Comparison of ENCODE assay signal across 9 cellular contexts in genomic region chr7:75649462-75649861, GRCh38.
DNase-seq lines count a peak whose midpoint lies in the region; ATAC-seq and TF ChIP-seq lines count a peak whose summit lies in the region.
"Had no signal": no experiment of that assay in that cellular context is flagged by ENCODE, and none has a peak within 500 bp of the region (broad histone marks: within the 10 kb centered on the region; RNA-seq: fewer than 3 reads in every experiment).

No MANE protein-coding gene starts in this region.

- H3K79me2 ChIP-seq in osteoblast (ENCODE audit: insufficient read depth, low read length), result no peaks in the 10 kb centered on the region

- no peak overlapping the region for H3K4me3 ChIP-seq in osteoblast (ENCODE audit: insufficient read depth, low read length)

- peaks cover 3% of the 10 kb centered on the region for H3K36me3 ChIP-seq in osteoblast (ENCODE audit: insufficient read depth, low read length)

- H3K9me3 ChIP-seq in osteoblast (ENCODE audit: low read depth, low read length), result no peaks in the 10 kb centered on the region

- ATAC-seq in foreskin keratinocyte (peak; percentile 53), HG03196 (IDR thresholded peaks at IDR 0.05; ENCODE audit: unreplicated experiment) (no peak), GM21825 (IDR thresholded peaks at IDR 0.05; ENCODE audit: unreplicated experiment) (no peak)

- TF ChIP-seq CTCF in foreskin keratinocyte (conservative IDR thresholded peaks at IDR 0.05) (no peak), osteoblast (IDR thresholded peaks at IDR 0.05; ENCODE audit: extremely low read depth, low read depth, low read length) (no peak)

- peaks cover 2% of the 10 kb centered on the region for H4K20me1 ChIP-seq in osteoblast (ENCODE audit: insufficient read depth, low read length)

- peak; percentile 36 for DNase-seq in Daoy (ENCODE audit: low read depth)
- DNase-seq in NCI-H510A treated with DMSO at 0.1 percent for 48 hours (lab: John Stamatoyannopoulos, UW), result peak; percentile 50
- DNase-seq in foreskin keratinocyte, result peak; percentile 12 to 37
- DNase-seq in osteoblast (ENCODE audit: insufficient read length, low spot score, missing footprints), result peak; percentile 71
- no peak for DNase-seq in COLO829 (ENCODE audit: low spot score)
- DNase-seq in Ammon's horn (ENCODE audit: low spot score), result no peak
- DNase-seq: NCI-H1105 had no signal

- no peaks in the 10 kb centered on the region for H3K4me1 ChIP-seq in foreskin keratinocyte
- peaks cover 16% of the 10 kb centered on the region for H3K4me1 ChIP-seq in osteoblast (ENCODE audit: insufficient read depth, low read length)

- H3K27me3 ChIP-seq in foreskin keratinocyte, result no peaks in the 10 kb centered on the region
- H3K27me3 ChIP-seq in osteoblast (ENCODE audit: insufficient read depth, low read length), result no peaks in the 10 kb centered on the region

- H3K27ac ChIP-seq in foreskin keratinocyte (no peak overlapping the region), osteoblast (ENCODE audit: low read depth, low read length) (no peak overlapping the region)

- H2AFZ ChIP-seq in osteoblast (ENCODE audit: low read length), result no peak overlapping the region

- no peak overlapping the region for H3K4me2 ChIP-seq in osteoblast (ENCODE audit: insufficient read depth, low read length)

Comparison
In these comparisons a context has a peak if more than half of its experiments do, and no peak if none do; other contexts are left out.
1. DNase-seq: peak in Daoy (single experiment), NCI-H510A treated with DMSO at 0.1 percent for 48 hours (single experiment), foreskin keratinocyte (2 of 2) and osteoblast (single experiment); none in COLO829 (single experiment) and Ammon's horn (single experiment).